In the genomic region with DNA sequence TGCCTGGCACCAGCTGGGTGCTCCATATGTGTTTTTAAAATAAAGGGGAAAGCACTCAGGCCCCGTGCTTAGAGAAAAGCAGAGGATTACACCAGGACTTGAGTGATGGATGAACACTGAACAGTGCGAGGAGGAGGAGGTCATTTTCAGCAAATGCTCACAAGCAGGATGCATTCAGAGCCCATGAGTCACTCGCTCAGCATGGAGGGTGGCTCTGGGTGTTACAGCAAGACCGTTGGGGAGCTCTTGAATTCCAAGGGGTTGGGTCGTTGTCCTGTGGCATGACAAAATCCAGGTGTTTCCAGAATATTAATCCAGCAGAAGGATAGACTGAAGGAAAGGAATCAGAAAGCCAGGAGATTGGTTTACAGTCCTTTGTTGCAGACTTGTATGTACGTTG, we compare ENCODE assay signal across 2 cellular contexts.
TF ChIP-seq lines count a peak whose summit lies in the region.

No MANE protein-coding gene starts in this region.

TF ChIP-seq in A549, 52 proteins besides CTCF, POLR2A, EP300 and RAD21:
- TF ChIP-seq, protein P1, sequence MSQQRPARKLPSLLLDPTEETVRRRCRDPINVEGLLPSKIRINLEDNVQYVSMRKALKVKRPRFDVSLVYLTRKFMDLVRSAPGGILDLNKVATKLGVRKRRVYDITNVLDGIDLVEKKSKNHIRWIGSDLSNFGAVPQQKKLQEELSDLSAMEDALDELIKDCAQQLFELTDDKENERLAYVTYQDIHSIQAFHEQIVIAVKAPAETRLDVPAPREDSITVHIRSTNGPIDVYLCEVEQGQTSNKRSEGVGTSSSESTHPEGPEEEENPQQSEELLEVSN (IDR thresholded peaks at IDR 0.05; ENCODE audit: borderline replicate concordance, low read depth): peak; percentile 22; the same call in 1 of the 2 replicates
- no peak for TF ChIP-seq RNF2 (IDR thresholded peaks at IDR 0.05; ENCODE audit: borderline replicate concordance, low read depth)
- no peak for TF ChIP-seq TFCP2L1 (CRISPR knock-in tag; IDR thresholded peaks at IDR 0.05)
- no peak for TF ChIP-seq RARB (CRISPR knock-in tag; IDR thresholded peaks at IDR 0.05)
- no peak for TF ChIP-seq POLR2AphosphoS2 (conservative IDR thresholded peaks at IDR 0.05; ENCODE audit: low read length)
- TF ChIP-seq FOXS1 (CRISPR knock-in tag; IDR thresholded peaks at IDR 0.05): no peak
- no peak for TF ChIP-seq NR3C1 (IDR thresholded peaks at IDR 0.05)
- no peak for TF ChIP-seq ZFP36 (IDR thresholded peaks at IDR 0.05; ENCODE audit: borderline replicate concordance, partially characterized antibody)
- 0 out of 4 replicates have a peak, but pooled peaks of 1 of the 2 experiments have one; percentile 20 for TF ChIP-seq CEBPB (IDR thresholded peaks at IDR 0.05)
- no peak for TF ChIP-seq FOSL2 (IDR thresholded peaks at IDR 0.05)
- TF ChIP-seq FOSL2 (CRISPR knock-in tag; IDR thresholded peaks at IDR 0.05): peak; percentile 69
- TF ChIP-seq, protein P2, sequence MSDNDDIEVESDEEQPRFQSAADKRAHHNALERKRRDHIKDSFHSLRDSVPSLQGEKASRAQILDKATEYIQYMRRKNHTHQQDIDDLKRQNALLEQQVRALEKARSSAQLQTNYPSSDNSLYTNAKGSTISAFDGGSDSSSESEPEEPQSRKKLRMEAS (IDR thresholded peaks at IDR 0.05): peak; percentile 58
- 0 out of 5 replicates have a peak, but pooled peaks of 1 of the 2 experiments have one; percentile 34 for TF ChIP-seq JUN (IDR thresholded peaks at IDR 0.05)
- TF ChIP-seq, protein P3, sequence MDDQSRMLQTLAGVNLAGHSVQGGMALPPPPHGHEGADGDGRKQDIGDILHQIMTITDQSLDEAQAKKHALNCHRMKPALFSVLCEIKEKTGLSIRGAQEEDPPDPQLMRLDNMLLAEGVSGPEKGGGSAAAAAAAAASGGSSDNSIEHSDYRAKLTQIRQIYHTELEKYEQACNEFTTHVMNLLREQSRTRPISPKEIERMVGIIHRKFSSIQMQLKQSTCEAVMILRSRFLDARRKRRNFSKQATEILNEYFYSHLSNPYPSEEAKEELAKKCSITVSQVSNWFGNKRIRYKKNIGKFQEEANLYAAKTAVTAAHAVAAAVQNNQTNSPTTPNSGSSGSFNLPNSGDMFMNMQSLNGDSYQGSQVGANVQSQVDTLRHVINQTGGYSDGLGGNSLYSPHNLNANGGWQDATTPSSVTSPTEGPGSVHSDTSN (IDR thresholded peaks at IDR 0.05): no peak
- no peak for TF ChIP-seq MAZ (IDR thresholded peaks at IDR 0.05; ENCODE audit: borderline replicate concordance, low read depth, low read length)
- no peak for TF ChIP-seq HOXB13 (CRISPR knock-in tag; IDR thresholded peaks at IDR 0.05; ENCODE audit: low read depth)

TF ChIP-seq in K562, 482 proteins besides CTCF, POLR2A, EP300 and RAD21:
- TF ChIP-seq, protein P4, sequence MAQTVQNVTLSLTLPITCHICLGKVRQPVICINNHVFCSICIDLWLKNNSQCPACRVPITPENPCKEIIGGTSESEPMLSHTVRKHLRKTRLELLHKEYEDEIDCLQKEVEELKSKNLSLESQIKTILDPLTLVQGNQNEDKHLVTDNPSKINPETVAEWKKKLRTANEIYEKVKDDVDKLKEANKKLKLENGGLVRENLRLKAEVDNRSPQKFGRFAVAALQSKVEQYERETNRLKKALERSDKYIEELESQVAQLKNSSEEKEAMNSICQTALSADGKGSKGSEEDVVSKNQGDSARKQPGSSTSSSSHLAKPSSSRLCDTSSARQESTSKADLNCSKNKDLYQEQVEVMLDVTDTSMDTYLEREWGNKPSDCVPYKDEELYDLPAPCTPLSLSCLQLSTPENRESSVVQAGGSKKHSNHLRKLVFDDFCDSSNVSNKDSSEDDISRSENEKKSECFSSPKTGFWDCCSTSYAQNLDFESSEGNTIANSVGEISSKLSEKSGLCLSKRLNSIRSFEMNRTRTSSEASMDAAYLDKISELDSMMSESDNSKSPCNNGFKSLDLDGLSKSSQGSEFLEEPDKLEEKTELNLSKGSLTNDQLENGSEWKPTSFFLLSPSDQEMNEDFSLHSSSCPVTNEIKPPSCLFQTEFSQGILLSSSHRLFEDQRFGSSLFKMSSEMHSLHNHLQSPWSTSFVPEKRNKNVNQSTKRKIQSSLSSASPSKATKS (CRISPR knock-in tag; IDR thresholded peaks at IDR 0.05): no peak
